ENCODE assay signal across 2 cellular contexts in the genomic region with DNA sequence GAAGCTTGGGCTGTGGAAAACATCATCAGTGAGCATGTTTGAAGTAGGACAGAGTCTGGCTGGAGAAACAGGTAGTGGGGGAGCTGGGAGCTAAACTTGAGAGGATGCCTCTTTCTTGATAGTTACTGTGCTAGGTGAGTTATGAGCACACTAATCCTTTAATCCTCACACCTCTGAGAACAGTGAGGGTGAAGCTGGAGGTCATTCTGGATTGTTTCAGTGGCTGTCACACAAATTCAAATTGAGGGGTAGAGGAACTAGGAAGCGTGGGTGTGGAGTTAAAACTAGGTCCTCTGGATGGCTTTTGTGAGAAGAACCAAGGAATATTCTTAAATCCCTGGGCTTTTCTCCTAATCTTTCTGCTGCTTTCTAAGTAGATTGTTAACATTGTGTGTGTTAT.
TF ChIP-seq lines count a peak whose summit lies in the region.

No MANE protein-coding gene starts in this region.

TF ChIP-seq in HEK293, 187 proteins besides CTCF, POLR2A, EP300 and RAD21:
- TF ChIP-seq, protein P1, sequence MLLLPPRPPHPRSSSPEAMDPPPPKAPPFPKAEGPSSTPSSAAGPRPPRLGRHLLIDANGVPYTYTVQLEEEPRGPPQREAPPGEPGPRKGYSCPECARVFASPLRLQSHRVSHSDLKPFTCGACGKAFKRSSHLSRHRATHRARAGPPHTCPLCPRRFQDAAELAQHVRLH (tag by site-specific recombination; IDR thresholded peaks at IDR 0.05), result no peak
- 0 out of 2 replicates have a peak, but pooled peaks have one; percentile 15 for TF ChIP-seq SP7 (tag by site-specific recombination; IDR thresholded peaks at IDR 0.05)
TF ChIP-seq in HEK293: peak in this region for 1.

TF ChIP-seq in H1, 55 proteins besides CTCF, POLR2A, EP300 and RAD21:
- TF ChIP-seq SIRT6 (IDR thresholded peaks at IDR 0.05; ENCODE audit: low read length) (no peak), CBX8 (IDR thresholded peaks at IDR 0.05; ENCODE audit: borderline replicate concordance, low read depth, low read length) (no peak), YY1 (IDR thresholded peaks at IDR 0.05; ENCODE audit: low read depth, low read length) (no peak)
- TF ChIP-seq, protein P2, sequence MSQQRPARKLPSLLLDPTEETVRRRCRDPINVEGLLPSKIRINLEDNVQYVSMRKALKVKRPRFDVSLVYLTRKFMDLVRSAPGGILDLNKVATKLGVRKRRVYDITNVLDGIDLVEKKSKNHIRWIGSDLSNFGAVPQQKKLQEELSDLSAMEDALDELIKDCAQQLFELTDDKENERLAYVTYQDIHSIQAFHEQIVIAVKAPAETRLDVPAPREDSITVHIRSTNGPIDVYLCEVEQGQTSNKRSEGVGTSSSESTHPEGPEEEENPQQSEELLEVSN (IDR thresholded peaks at IDR 0.05), result no peak
